10 cellular contexts compared by ENCODE assay signal in the genomic region with DNA sequence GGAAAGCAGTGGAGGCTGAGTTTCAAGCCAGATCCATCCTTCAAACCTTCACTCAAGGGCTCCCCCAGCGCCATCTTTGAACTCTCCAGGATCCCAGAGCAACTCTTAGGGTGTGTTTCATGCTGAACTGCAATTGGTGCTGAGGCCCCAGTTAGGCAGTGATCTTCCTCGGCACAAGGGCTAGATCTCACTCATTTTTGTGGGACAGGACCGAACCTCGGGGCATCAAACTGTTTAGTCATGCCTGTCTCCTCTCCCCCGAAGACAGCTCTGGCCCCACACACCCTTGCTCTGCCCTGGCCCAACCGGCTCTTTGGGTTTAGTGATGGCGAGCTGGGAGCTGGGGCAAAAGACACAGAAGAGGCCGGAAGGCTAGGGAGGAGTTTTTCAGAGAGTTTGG.
"Had no signal": no experiment of that assay in that cellular context is flagged by ENCODE, and none has a peak within 500 bp of the region (broad histone marks: within the 10 kb centered on the region; RNA-seq: fewer than 3 reads in every experiment).

No MANE protein-coding gene starts in this region.

- H3K9me3 ChIP-seq: testis had no signal

- DNase-seq: effector memory CD4-positive, alpha-beta T cell; heart right ventricle; hypothalamus; kidney glomerular epithelial cell; natural killer cell; stimulated activated CD4-positive, alpha-beta T cell treated with anti-CD3 and anti-CD28 coated beads, Interleukin-2, amount 100 ng/mL, for 48 hours; testis had no signal

- H3K4me3 ChIP-seq: heart right ventricle, smooth muscle cell, testis, tibial nerve had no signal

- H3K4me1 ChIP-seq: tibial nerve had no signal

- H3K27me3 ChIP-seq: heart right ventricle, testis, tibial nerve had no signal

- H3K36me3 ChIP-seq: heart right ventricle, tibial nerve had no signal

- H3K27ac ChIP-seq: heart right ventricle, tibial nerve had no signal

- ATAC-seq: esophagus mucosa, natural killer cell had no signal
